ENCODE assay signal across 8 cellular contexts in the genomic region with DNA sequence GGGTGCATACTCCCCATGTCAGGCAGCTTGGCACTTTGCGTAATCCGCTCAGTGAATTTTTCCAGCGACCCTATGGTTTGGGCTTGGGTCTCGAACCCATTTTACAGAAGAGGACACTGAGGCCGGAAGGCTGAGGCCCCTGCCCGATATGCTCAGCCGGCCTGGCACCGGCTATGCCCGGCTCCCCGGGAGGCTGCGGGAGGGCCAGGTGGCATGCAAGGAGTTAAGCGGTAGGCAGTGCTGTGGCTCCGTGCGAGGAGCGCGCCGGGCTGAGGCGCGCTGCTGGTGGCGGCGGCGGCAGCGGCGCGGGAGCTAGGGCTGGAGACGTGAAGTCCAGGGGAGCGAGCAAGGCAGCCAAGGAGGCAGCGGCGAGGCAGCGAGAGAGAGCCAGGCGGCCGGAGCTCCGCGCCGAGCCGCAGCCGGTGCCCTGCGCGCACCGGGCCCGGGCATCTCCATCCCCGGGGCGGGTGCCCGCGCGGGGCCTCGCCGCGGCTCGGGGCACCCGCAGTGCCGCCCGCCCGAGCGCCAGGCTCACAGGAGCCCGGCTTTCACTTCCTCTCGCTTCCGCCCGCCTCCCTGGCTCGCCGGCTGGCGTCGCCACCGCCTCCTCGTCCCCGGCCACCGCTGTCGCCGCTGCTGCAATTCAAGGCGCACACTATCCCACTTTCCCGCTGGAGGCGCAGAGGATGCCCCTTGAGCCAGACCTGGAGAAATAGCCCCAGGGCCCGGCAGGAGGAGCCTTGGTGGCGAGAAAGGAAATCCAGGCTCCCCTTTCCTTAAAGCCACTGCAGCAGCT. TPM values are rescaled to one million over a fixed set of nuclear protein-coding genes. Genes with fewer than 3 reads are reported as not detected.
DNase-seq lines count a peak whose midpoint lies in the region; ATAC-seq, FAIRE-seq and TF ChIP-seq lines count a peak whose summit lies in the region.

Gene WSCD2 (plus strand): TSS at position 272 of the 796 bp plus-strand sequence. CDS start 66,545 bp downstream, outside the sequence.

- H3K27me3 ChIP-seq in bronchial epithelial cell (ENCODE audit: control insufficient read depth, insufficient read depth, low read length), result peaks cover 9% of the 10 kb centered on the region

- H3K27ac ChIP-seq in skin epidermis, result peak within 1 kb of the TSS in 1 of 21 experiments; percentile 62

- peak within 1 kb of the TSS; percentile 22 for H3K4me3 ChIP-seq in bronchial epithelial cell (ENCODE audit: low read depth, low read length)
- H3K4me3 ChIP-seq in skin epidermis, result peak within 1 kb of the TSS in 6 of 7 experiments; percentile 4 to 53 (median 30)

- no peak for TF ChIP-seq CTCF in bronchial epithelial cell (IDR thresholded peaks at IDR 0.05; ENCODE audit: insufficient read depth, low read length, severe bottlenecking)

- FAIRE-seq in bronchial epithelial cell (lab: Jason Lieb, UNC), result no peak

- H3K36me3 ChIP-seq in bronchial epithelial cell (ENCODE audit: control insufficient read depth, insufficient read depth, low read length), result no peaks in the 10 kb centered on the region

- peak; percentile 67 to 91 (median 73) for DNase-seq in NCI-H1417 (lab: John Stamatoyannopoulos, UW)
- no peak for DNase-seq in NCI-H1417 treated with DMSO at 0.1 percent for 48 hours (lab: John Stamatoyannopoulos, UW)
- peak; percentile 46 for DNase-seq in NCI-H510A treated with DMSO at 0.1 percent for 48 hours (lab: John Stamatoyannopoulos, UW)
- DNase-seq in bronchial epithelial cell (ENCODE audit: low read depth), result peak; percentile 9
- DNase-seq in islet precursor cell, result peak; percentile 96

- ATAC-seq in GM21381 (IDR thresholded peaks at IDR 0.05; ENCODE audit: unreplicated experiment) (no peak), GM19467 (IDR thresholded peaks at IDR 0.05; ENCODE audit: unreplicated experiment) (no peak)

RNA-seq across cellular contexts. Expression of gene WSCD2, which starts in this region (rescaled TPM):
- total RNA-seq in bronchial epithelial cell, result not detected in 2 replicates

Comparison
In these comparisons a context has a peak if more than half of its experiments do, and no peak if none do; other contexts are left out.
1. Peak in DNase-seq and H3K4me3 ChIP-seq in bronchial epithelial cell; RNA of the gene not detected or under 1 TPM.